Comparison of ENCODE assay signal across 13 cellular contexts in genomic region chr2:101520246-101520645, GRCh38. TPM values are rescaled to one million over a fixed set of nuclear protein-coding genes. Genes with fewer than 3 reads are reported as not detected.
DNase-seq lines count a peak whose midpoint lies in the region; ATAC-seq and TF ChIP-seq lines count a peak whose summit lies in the region.
"Had no signal": no experiment of that assay in that cellular context is flagged by ENCODE, and none has a peak within 500 bp of the region (broad histone marks: within the 10 kb centered on the region; RNA-seq: fewer than 3 reads in every experiment).

No MANE protein-coding gene starts in this region.

- DNase-seq in Caki2 (ENCODE audit: low read depth) = peak; percentile 58
- peak; percentile 82 for DNase-seq in LHCN-M2 (ENCODE audit: low read depth)
- DNase-seq in mammary epithelial cell = peak; percentile 86
- peak; percentile 92 for DNase-seq in kidney tubule cell (ENCODE audit: low spot score)
- no peak for DNase-seq in right atrium auricular region (ENCODE audit: low spot score)
- no peak for DNase-seq in stimulated activated CD4-positive, alpha-beta T cell treated with anti-CD3 and anti-CD28 coated beads, Interleukin-15, amount 100 ng/mL, for 24 hours
- DNase-seq in mucosa of descending colon = no peak
- DNase-seq in NOMO-1 treated with DMSO at 0.1 percent for 48 hours (lab: John Stamatoyannopoulos, UW; ENCODE audit: unreplicated experiment) = no peak
- DNase-seq: activated T-cell treated with anti-CD3 and anti-CD28 coated beads, Interleukin-2, amount 50 U/mL, for 4 hours; NCI-H1092; NCI-H524 treated with DMSO at 0.1 percent for 48 hours; SHP77 treated with DMSO at 0.1 percent for 48 hours; sigmoid colon had no signal

- whole genome bisulfite sequencing in mammary epithelial cell (ENCODE audit: low coverage, missing lambda C conversion rate) = 7% methylated on average over 3 of the region's 3 CpGs

- H3K36me3 ChIP-seq in mammary epithelial cell (ENCODE audit: insufficient read depth, low read length) (no peaks in the 10 kb centered on the region), right atrium auricular region (no peaks in the 10 kb centered on the region), mucosa of descending colon (ENCODE audit: low read depth) (no peaks in the 10 kb centered on the region)
- H3K36me3 ChIP-seq: sigmoid colon had no signal

- no peak overlapping the region for H3K4me3 ChIP-seq in mammary epithelial cell (replicated peaks in 1 of 3; ENCODE audit: insufficient read depth in 1 of 3, low read depth in 2 of 3, low read length in 3 of 3)
- no peak overlapping the region for H3K4me3 ChIP-seq in right atrium auricular region
- no peak overlapping the region for H3K4me3 ChIP-seq in mucosa of descending colon
- H3K4me3 ChIP-seq: sigmoid colon had no signal

- peak overlapping the region; percentile 65 for H3K27ac ChIP-seq in mammary epithelial cell (ENCODE audit: insufficient read depth, low read depth, low read length)
- no peak overlapping the region for H3K27ac ChIP-seq in right atrium auricular region
- H3K27ac ChIP-seq: sigmoid colon had no signal

- BruUV-seq in mammary epithelial cell (replicated peaks; lab: Mats Ljungman, UMichigan) = no TSS peak

- peak overlapping the region; percentile 75 for H2AFZ ChIP-seq in mammary epithelial cell (ENCODE audit: low read depth, low read length)

- H3K4me2 ChIP-seq in mammary epithelial cell (ENCODE audit: insufficient read depth, low read depth, low read length) = peak overlapping the region; percentile 25

- H3K27me3 ChIP-seq in mammary epithelial cell (ENCODE audit: insufficient read depth, low read length) (no peaks in the 10 kb centered on the region), right atrium auricular region (no peaks in the 10 kb centered on the region)
- H3K27me3 ChIP-seq: sigmoid colon had no signal

- CTCF ChIA-PET in mammary epithelial cell (lab: Charles Lee; ENCODE audit: low non-redundant PET) = interaction anchor here (0.6 kb wide), 1 partner anchor 312 kb away, joined by 4 read pairs; no protein-coding TSS in a partner anchor

- H3K9ac ChIP-seq in mammary epithelial cell (ENCODE audit: insufficient read depth, low read length) = peak overlapping the region; percentile 41

- no peaks in the 10 kb centered on the region for H3K79me2 ChIP-seq in mammary epithelial cell (ENCODE audit: insufficient read depth, low read length)

- no peak for ATAC-seq in mucosa of descending colon
- ATAC-seq: activated T-cell treated with anti-CD3 and anti-CD28 coated beads, Interleukin-2, amount 50 U/mL, for 4 hours had no signal

- H3K4me1 ChIP-seq in mammary epithelial cell (ENCODE audit: insufficient read depth, low read length) = peaks cover 69% of the 10 kb centered on the region
- peaks cover 0 to 18% of the 10 kb centered on the region in 2 donors for H3K4me1 ChIP-seq in right atrium auricular region
- H3K4me1 ChIP-seq in mucosa of descending colon (ENCODE audit: low read depth) = no peaks in the 10 kb centered on the region

- in situ Hi-C loops in Caki2 (cut with HindIII; ENCODE audit: low pct_unique_long_range_greater_than_20kb, low sequenced_read_pairs) = no loop called here
- in situ Hi-C loops in mammary epithelial cell (cut with MboI; ENCODE audit: low sequenced_read_pairs in 2 of 2) = loop anchor here (10.0 to 25.0 kb wide), 2 partner anchors 183 to 305 kb away; no protein-coding TSS in a partner anchor

- dilution Hi-C loops in mammary epithelial cell (cut with HindIII; ENCODE audit: low sequenced_read_pairs) = loop anchor here (25.0 kb wide), 1 partner anchor 317 kb away; no protein-coding TSS in a partner anchor

- TF ChIP-seq CTCF in mammary epithelial cell (conservative IDR thresholded peaks at IDR 0.05 in 1 of 2, IDR thresholded peaks at IDR 0.05 in 1 of 2; ENCODE audit: extremely low read depth in 1 of 2, insufficient read depth in 1 of 2, low read depth in 1 of 2, low read length in 2 of 2) (no peak), right atrium auricular region (IDR thresholded peaks at IDR 0.05) (no peak), mucosa of descending colon (IDR thresholded peaks at IDR 0.05) (no peak)

- peaks cover 8% of the 10 kb centered on the region for H3K9me3 ChIP-seq in mammary epithelial cell (replicated peaks; ENCODE audit: insufficient read depth, low read length)
- H3K9me3 ChIP-seq in right atrium auricular region = no peaks in the 10 kb centered on the region
- H3K9me3 ChIP-seq in mucosa of descending colon = no peaks in the 10 kb centered on the region
- H3K9me3 ChIP-seq: sigmoid colon had no signal

- intact Hi-C loops in mammary epithelial cell (cut with micrococcal nuclease) (no loop called here), mucosa of descending colon (cut with DNase I, micrococcal nuclease) (no loop called here)

- H4K20me1 ChIP-seq in mammary epithelial cell (ENCODE audit: insufficient read depth, low read length) = no peaks in the 10 kb centered on the region

RNA-seq across cellular contexts. Expression of gene RFX8, which starts 45.3 kb away (rescaled TPM):
- total RNA-seq in Caki2 (2014; rRNA removed; shearing (Covaris generic); ENCODE audit: low replicate concordance) = not detected in 2 replicates
- total RNA-seq in LHCN-M2 (2014; rRNA removed) (27.8 and 33.4 TPM in 2 replicates), mammary epithelial cell (under 1 TPM in 1 of 2 donors, not detected in 1; 0.82 TPM), right atrium auricular region (under 1 TPM in 1 of 2 donors, not detected in 1; 0.35 TPM), mucosa of descending colon (not detected)
- 3.9 TPM for polyA plus RNA-seq in LHCN-M2 (2012)
- polyA plus RNA-seq in mammary epithelial cell = 0.53 TPM
- polyA minus RNA-seq in mammary epithelial cell = not detected
- total RNA-seq: activated T-cell treated with anti-CD3 and anti-CD28 coated beads, Interleukin-2, amount 50 U/mL, for 4 hours had no signal

Comparison
In these comparisons a context has a peak if more than half of its experiments do, and no peak if none do; other contexts are left out.
1. DNase-seq: peak in Caki2 (single experiment), LHCN-M2 (single experiment), mammary epithelial cell (single experiment) and kidney tubule cell (single experiment); none in right atrium auricular region (single experiment), stimulated activated CD4-positive, alpha-beta T cell treated with anti-CD3 and anti-CD28 coated beads, Interleukin-15, amount 100 ng/mL, for 24 hours (single experiment), mucosa of descending colon (0 of 3) and NOMO-1 treated with DMSO at 0.1 percent for 48 hours (single experiment).
2. RNA of gene RFX8, which starts 45.3 kb away (total RNA-seq): 27.8 to 33.4 TPM in LHCN-M2; 0.82 TPM in mammary epithelial cell, 0.35 TPM in right atrium auricular region, not detected in Caki2 and not detected in mucosa of descending colon; every median in the first group is over 10 times any median in the second.